Comparison of ENCODE assay signal across 25 cellular contexts in genomic region chr19:10268077-10268476, GRCh38. TPM values are rescaled to one million over a fixed set of nuclear protein-coding genes. Genes with fewer than 3 reads are reported as not detected.
DNase-seq lines count a peak whose midpoint lies in the region; ATAC-seq, FAIRE-seq and TF ChIP-seq lines count a peak whose summit lies in the region.
"Had no signal": no experiment of that assay in that cellular context is flagged by ENCODE, and none has a peak within 500 bp of the region (broad histone marks: within the 10 kb centered on the region; RNA-seq: fewer than 3 reads in every experiment).

No MANE protein-coding gene starts in this region.

- intact Hi-C loops in dendritic cell treated with granulocyte-macrophage colony-stimulating factor and Interleukin-4, amounts not matched to agents 40 ng/mL and 50 ng/mL, for 4 days (cut with micrococcal nuclease) = no loop called here

- H3K18ac ChIP-seq in neuronal stem cell (ENCODE audit: low read length) = no peak overlapping the region

- no peak overlapping the region for H4K91ac ChIP-seq in neuronal stem cell (ENCODE audit: low read depth, low read length, poor library complexity)

- H4K8ac ChIP-seq in neuronal stem cell (ENCODE audit: low read depth, low read length) = no peak overlapping the region

- no peak overlapping the region for H2BK5ac ChIP-seq in neuronal stem cell (ENCODE audit: low read length)

- H3K9me3 ChIP-seq in gastroesophageal sphincter (no peaks in the 10 kb centered on the region), neuronal stem cell (replicated peaks in 1 of 2; ENCODE audit: control insufficient read depth in 2 of 2, insufficient read depth in 1 of 2, low read depth in 1 of 2, low read length in 2 of 2) (no peaks in the 10 kb centered on the region), suprapubic skin (no peaks in the 10 kb centered on the region)

- peaks cover 29% of the 10 kb centered on the region for H3K36me3 Mint-ChIP-seq in dendritic cell treated with granulocyte-macrophage colony-stimulating factor and Interleukin-4, amounts not matched to agents 40 ng/mL and 50 ng/mL, for 4 days (ENCODE audit: low read depth)
- H3K36me3 Mint-ChIP-seq: neural progenitor cell had no signal

- H3K36me3 ChIP-seq in gastroesophageal sphincter = no peaks in the 10 kb centered on the region
- no peaks in the 10 kb centered on the region for H3K36me3 ChIP-seq in neuronal stem cell (replicated peaks in 1 of 2; ENCODE audit: control insufficient read depth in 2 of 2, insufficient read depth in 2 of 2, low read length in 2 of 2)
- H3K36me3 ChIP-seq in suprapubic skin = no peaks in the 10 kb centered on the region
- H3K36me3 ChIP-seq: brain microvascular endothelial cell, neural progenitor cell had no signal

- DNase-seq in neuronal stem cell (ENCODE audit: low spot score) = no peak
- DNase-seq in suprapubic skin (ENCODE audit: low spot score in 2 of 2) = no peak
- DNase-seq in activated CD8-positive, alpha-beta memory T cell treated with anti-CD3 and anti-CD28 coated beads for 24 hours = no peak
- DNase-seq in urothelium cell line (ENCODE audit: low spot score) = no peak
- no peak for DNase-seq in H54 (ENCODE audit: insufficient read length, low spot score)
- DNase-seq: activated CD4-positive, alpha-beta T cell treated with anti-CD3 and anti-CD28 coated beads, Interleukin-2, amount 10 ng/mL, durations not matched to agents 24 days and 14 days; activated naive CD8-positive, alpha-beta T cell treated with anti-CD3 and anti-CD28 coated beads, Interleukin-2, amount 50 U/mL, for 24 hours; brain microvascular endothelial cell; endodermal cell; HCEC 1CT; NCI-H1417 treated with DMSO at 0.1 percent for 48 hours; NCI-H2107; NCI-H510A; stimulated activated CD4-positive, alpha-beta T cell treated with anti-CD3 and anti-CD28 coated beads, Interleukin-4, amount 100 ng/mL, for 4 hours; T-helper 17 cell had no signal

- H3K79me1 ChIP-seq in neuronal stem cell (ENCODE audit: low read depth, low read length) = no peaks in the 10 kb centered on the region

- H3K14ac ChIP-seq in neuronal stem cell (ENCODE audit: low read length) = no peak overlapping the region

- H3K4me2 ChIP-seq in neuronal stem cell (ENCODE audit: insufficient read depth, low read length, poor library complexity, severe bottlenecking) = no peak overlapping the region
- H3K4me2 ChIP-seq: neural progenitor cell had no signal

- FAIRE-seq in urothelium cell line (lab: Jason Lieb, UNC) (no peak), H54 (lab: Jason Lieb, UNC) (no peak)
- FAIRE-seq: colon, G401.6, GM18507 had no signal

- TF ChIP-seq CTCF in gastroesophageal sphincter (IDR thresholded peaks at IDR 0.05) (no peak), suprapubic skin (IDR thresholded peaks at IDR 0.05) (no peak)

- no peak overlapping the region for H2AK5ac ChIP-seq in neuronal stem cell (ENCODE audit: low read depth, low read length)

- H2AFZ ChIP-seq in neuronal stem cell (ENCODE audit: low read length) = peak overlapping the region; percentile 79
- H2AFZ ChIP-seq: neural progenitor cell had no signal

- H2BK120ac ChIP-seq in neuronal stem cell (ENCODE audit: low read depth, low read length) = no peak overlapping the region

- no peak overlapping the region for H2BK12ac ChIP-seq in neuronal stem cell (ENCODE audit: low read length)

- peak overlapping the region; percentile 19 for H2BK15ac ChIP-seq in neuronal stem cell (ENCODE audit: low read length)

- no peak overlapping the region for H3K23ac ChIP-seq in neuronal stem cell (ENCODE audit: low read depth, low read length, poor library complexity)

- no peak for ATAC-seq in gastroesophageal sphincter
- ATAC-seq: activated naive CD8-positive, alpha-beta T cell treated with anti-CD3 and anti-CD28 coated beads, Interleukin-2, amount 50 U/mL, for 24 hours; left lobe of liver; Panc1; T-helper 17 cell had no signal

- H3K4me3 Mint-ChIP-seq in dendritic cell treated with granulocyte-macrophage colony-stimulating factor and Interleukin-4, amounts not matched to agents 40 ng/mL and 50 ng/mL, for 4 days = peak overlapping the region; percentile 58
- H3K4me3 Mint-ChIP-seq: activated CD4-positive, alpha-beta T cell treated with anti-CD3 and anti-CD28 coated beads, Interleukin-2, amount 10 ng/mL, durations not matched to agents 24 days and 14 days; activated naive CD8-positive, alpha-beta T cell treated with anti-CD3 and anti-CD28 coated beads, Interleukin-2, amount 50 U/mL, for 24 hours; endodermal cell; neural progenitor cell; T-helper 17 cell had no signal

- no peak overlapping the region for H3K4ac ChIP-seq in neuronal stem cell (ENCODE audit: low read length)

- H3K9ac ChIP-seq in neuronal stem cell (ENCODE audit: low read depth, low read length, poor library complexity) = no peak overlapping the region
- H3K9ac ChIP-seq: neural progenitor cell had no signal

- TF ChIP-seq EP300 in gastroesophageal sphincter (IDR thresholded peaks at IDR 0.05) = no peak
- TF ChIP-seq EP300 in suprapubic skin (IDR thresholded peaks at IDR 0.05) = no peak

- H3K4me3 ChIP-seq in gastroesophageal sphincter (no peak overlapping the region), neuronal stem cell (ENCODE audit: low read length in 2 of 2) (no peak overlapping the region), suprapubic skin (no peak overlapping the region)
- H3K4me3 ChIP-seq: neural progenitor cell had no signal

- H3K4me1 ChIP-seq in gastroesophageal sphincter (peaks cover 0 to 38% (median 7%) of the 10 kb centered on the region in 3 donors), neuronal stem cell (ENCODE audit: control insufficient read depth in 2 of 2, insufficient read depth in 1 of 2, low read depth in 1 of 2, low read length in 2 of 2) (peaks cover 8 to 18% of the 10 kb centered on the region in 2 donors), suprapubic skin (peaks cover 20% of the 10 kb centered on the region)
- H3K4me1 ChIP-seq: neural progenitor cell had no signal

- H3K27me3 ChIP-seq in gastroesophageal sphincter (peaks cover 51% of the 10 kb centered on the region), neuronal stem cell (ENCODE audit: control insufficient read depth in 3 of 3, insufficient read depth in 3 of 3, low read depth in 1 of 3, low read length in 3 of 3) (peaks cover 0 to 29% (median 20%) of the 10 kb centered on the region in 3 experiments), suprapubic skin (no peaks in the 10 kb centered on the region)
- H3K27me3 ChIP-seq: brain microvascular endothelial cell had no signal

- no peaks in the 10 kb centered on the region for H3K9me3 Mint-ChIP-seq in dendritic cell treated with granulocyte-macrophage colony-stimulating factor and Interleukin-4, amounts not matched to agents 40 ng/mL and 50 ng/mL, for 4 days
- H3K9me3 Mint-ChIP-seq: activated CD4-positive, alpha-beta T cell treated with anti-CD3 and anti-CD28 coated beads, Interleukin-2, amount 10 ng/mL, durations not matched to agents 24 days and 14 days; activated naive CD8-positive, alpha-beta T cell treated with anti-CD3 and anti-CD28 coated beads, Interleukin-2, amount 50 U/mL, for 24 hours; activated T-helper 2 cell treated with anti-CD3 and anti-CD28 coated beads, Interferon-gamma antibody, Interleukin-2, Interleukin-4, amounts not matched to agents 10 μg/mL and 5 μg/mL and 100 μg/mL, durations not matched to agents 14 hours and 24 hours and 36 hours; endodermal cell; neural progenitor cell had no signal

- peaks cover 46% of the 10 kb centered on the region for H3K4me1 Mint-ChIP-seq in dendritic cell treated with granulocyte-macrophage colony-stimulating factor and Interleukin-4, amounts not matched to agents 40 ng/mL and 50 ng/mL, for 4 days (ENCODE audit: low read depth)
- H3K4me1 Mint-ChIP-seq: endodermal cell, neural progenitor cell had no signal

- TF ChIP-seq POLR2A in gastroesophageal sphincter (IDR thresholded peaks at IDR 0.05) (no peak), suprapubic skin (IDR thresholded peaks at IDR 0.05) (no peak), H54 (IDR thresholded peaks at IDR 0.05; ENCODE audit: low read depth, low read length) (no peak)

- H3K27ac Mint-ChIP-seq in dendritic cell treated with granulocyte-macrophage colony-stimulating factor and Interleukin-4, amounts not matched to agents 40 ng/mL and 50 ng/mL, for 4 days = peak overlapping the region; percentile 98
- H3K27ac Mint-ChIP-seq: activated T-helper 2 cell treated with anti-CD3 and anti-CD28 coated beads, Interferon-gamma antibody, Interleukin-2, Interleukin-4, amounts not matched to agents 10 μg/mL and 5 μg/mL and 100 μg/mL, durations not matched to agents 14 hours and 24 hours and 36 hours; endodermal cell; neural progenitor cell; T-helper 17 cell had no signal

- H3K27me3 Mint-ChIP-seq in dendritic cell treated with granulocyte-macrophage colony-stimulating factor and Interleukin-4, amounts not matched to agents 40 ng/mL and 50 ng/mL, for 4 days = no peaks in the 10 kb centered on the region
- H3K27me3 Mint-ChIP-seq: activated CD4-positive, alpha-beta T cell treated with anti-CD3 and anti-CD28 coated beads, Interleukin-2, amount 10 ng/mL, durations not matched to agents 24 days and 14 days; activated naive CD8-positive, alpha-beta T cell treated with anti-CD3 and anti-CD28 coated beads, Interleukin-2, amount 50 U/mL, for 24 hours; T-helper 17 cell had no signal

- WGBS in gastroesophageal sphincter (ENCODE audit: low coverage in 1 of 2), 2 donors = 20 to 56% methylated on average over 1 to 6 of the region's 6 CpGs
- WGBS in neuronal stem cell (ENCODE audit: extremely low coverage in 2 of 2, insufficient read length in 2 of 2, insufficient replicate concordance in 1 of 2), 2 donors = no CpG with 5 or more reads among the region's 6 CpGs
- WGBS in suprapubic skin = 46% methylated on average over 3 of the region's 6 CpGs

- H3K27ac ChIP-seq in gastroesophageal sphincter = peak overlapping the region in 3 of 4 donors; percentile 68 to 81 (median 78)
- no peak overlapping the region for H3K27ac ChIP-seq in neuronal stem cell (replicated peaks; ENCODE audit: low read length)
- H3K27ac ChIP-seq in suprapubic skin = peak overlapping the region; percentile 62
- H3K27ac ChIP-seq: brain microvascular endothelial cell, neural progenitor cell had no signal

RNA-seq across cellular contexts. Expression of gene ICAM1, which starts 2.8 kb away (rescaled TPM):
- total RNA-seq in gastroesophageal sphincter (10 to 100 TPM in 3 of 4 donors, 1 to 10 TPM in 1; 8.8 to 33.0 (median 19.6) TPM), suprapubic skin (10 to 100 TPM in 2 of 4 donors, 1 to 10 TPM in 2; 9.1 to 11.1 (median 9.6) TPM)
- polyA plus RNA-seq in neuronal stem cell (2013, experiment 1 of 2) = 0.53 TPM
- 0.43 TPM for polyA plus RNA-seq in neuronal stem cell (2013, experiment 2 of 2)

RNA-seq across cellular contexts. Expression of gene MRPL4, which starts 16.1 kb away (rescaled TPM):
- total RNA-seq in gastroesophageal sphincter (10 to 100 TPM; 45.8 to 86.0 (median 51.9) TPM), suprapubic skin (100 to 1,000 TPM in 1 of 4 donors, 10 to 100 TPM in 3; 53.3 to 108 (median 77.3) TPM)
- 37.7 TPM for polyA plus RNA-seq in neuronal stem cell (2013, experiment 1 of 2)
- polyA plus RNA-seq in neuronal stem cell (2013, experiment 2 of 2) = 37.5 TPM

RNA-seq across cellular contexts. Expression of gene ICAM4, which starts 18.7 kb away (rescaled TPM):
- total RNA-seq in gastroesophageal sphincter = under 1 TPM in 1 of 4 donors, not detected in 3; 0.47 TPM
- polyA plus RNA-seq in neuronal stem cell (2013, experiment 1 of 2) = 0.56 TPM
- polyA plus RNA-seq in neuronal stem cell (2013, experiment 2 of 2) = 0.48 TPM
- total RNA-seq in suprapubic skin = not detected
- total RNA-seq: MCF 10A had no signal

RNA-seq across cellular contexts. Expression of gene ICAM5, which starts 21.7 kb away (rescaled TPM):
- under 1 TPM in 3 of 4 donors, not detected in 1; 0.12 to 0.54 (median 0.47) TPM for total RNA-seq in gastroesophageal sphincter
- 0.73 TPM for polyA plus RNA-seq in neuronal stem cell (2013, experiment 1 of 2)
- polyA plus RNA-seq in neuronal stem cell (2013, experiment 2 of 2) = 0.84 TPM
- under 1 TPM in 3 of 4 donors, not detected in 1; 0.21 to 0.97 (median 0.62) TPM for total RNA-seq in suprapubic skin

RNA-seq across cellular contexts. Expression of gene S1PR2, which starts 36.9 kb away (rescaled TPM):
- total RNA-seq in gastroesophageal sphincter (10 to 100 TPM in 3 of 4 donors, 1 to 10 TPM in 1; 7.5 to 24.5 (median 16.7) TPM), suprapubic skin (1 to 10 TPM; 3.9 to 9.9 (median 8.6) TPM)
- polyA plus RNA-seq in neuronal stem cell (2013, experiment 1 of 2) = 14.4 TPM
- 15.0 TPM for polyA plus RNA-seq in neuronal stem cell (2013, experiment 2 of 2)
